ENCODE assay signal across 34 cellular contexts in the genomic region with DNA sequence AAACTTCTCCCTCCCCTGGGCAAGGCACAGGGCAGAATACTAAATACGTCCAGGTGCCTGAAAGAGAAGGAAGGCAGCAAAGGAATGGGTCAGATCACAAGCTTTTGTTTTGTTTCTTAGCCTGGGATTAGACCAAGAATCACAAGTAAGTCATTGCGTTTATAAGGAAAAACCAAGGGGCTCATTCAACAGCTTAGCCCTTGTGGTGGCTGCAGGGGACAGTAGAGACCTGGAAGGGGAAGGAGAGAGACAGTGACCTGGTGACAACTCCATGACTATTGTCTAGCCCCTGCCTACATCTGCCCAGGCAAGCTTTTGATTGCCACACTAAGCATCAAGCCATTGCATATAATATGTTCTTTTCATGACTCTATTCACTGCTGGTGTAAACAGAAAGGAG. TPM values are rescaled to one million over a fixed set of nuclear protein-coding genes. Genes with fewer than 3 reads are reported as not detected.
DNase-seq lines count a peak whose midpoint lies in the region; ATAC-seq, FAIRE-seq and TF ChIP-seq lines count a peak whose summit lies in the region.
"Had no signal": no experiment of that assay in that cellular context is flagged by ENCODE, and none has a peak within 500 bp of the region (broad histone marks: within the 10 kb centered on the region; RNA-seq: fewer than 3 reads in every experiment).

No MANE protein-coding gene starts in this region.

- H3K36me3 Mint-ChIP-seq in natural killer cell (no peaks in the 10 kb centered on the region), memory B cell (peaks cover 5% of the 10 kb centered on the region)
- no peaks in the 10 kb centered on the region for H3K36me3 Mint-ChIP-seq in natural killer cell treated with Interleukin-12 subunit alpha and Interleukin-12 subunit beta and Interleukin-15 and Interleukin-18, amount 100 ng/mL, for 72 hours
- H3K36me3 Mint-ChIP-seq: activated CD8-positive, alpha-beta memory T cell treated with anti-CD3 and anti-CD28 coated beads, Interleukin-2, amount 10 ng/mL, durations not matched to agents 7 days and 5 days; CD8-positive, alpha-beta T cell had no signal

- H3K79me2 ChIP-seq in GM12878 (ENCODE audit: control insufficient read depth, insufficient read depth, low read length), result no peaks in the 10 kb centered on the region
- H3K79me2 ChIP-seq: parathyroid adenoma had no signal

- H3K9me3 ChIP-seq in GM12878 (replicated peaks; ENCODE audit: control insufficient read depth, insufficient read depth, low read length), result no peaks in the 10 kb centered on the region
- H3K9me3 ChIP-seq: BE2C, esophagus muscularis mucosa, mucosa of descending colon, thyroid gland, vagina had no signal

- no peaks in the 10 kb centered on the region for H3K27me3 ChIP-seq in GM12878 (replicated peaks in 1 of 2; ENCODE audit: control insufficient read depth in 2 of 2, insufficient read depth in 2 of 2, low read length in 1 of 2)
- H3K27me3 ChIP-seq: BE2C, esophagus muscularis mucosa, thyroid gland, vagina had no signal

- no peaks in the 10 kb centered on the region for H4K20me1 ChIP-seq in GM12878 (ENCODE audit: control insufficient read depth, insufficient read depth)

- TF ChIP-seq RAD21 in GM12878 (IDR thresholded peaks at IDR 0.05; ENCODE audit: insufficient read depth, low read depth, low read length), result 0 out of 2 replicates have a peak, but pooled peaks have one; percentile 12

- H3K27ac ChIP-seq in GM12878 (ENCODE audit: control insufficient read depth, insufficient read depth), result no peak overlapping the region
- H3K27ac ChIP-seq: esophagus muscularis mucosa, GM23248, parathyroid adenoma, thyroid gland, vagina had no signal

- POLR2A ChIA-PET in GM12878 (lab: Charles Lee), result interaction anchor here (0.5 to 7.0 kb wide), 6 partner anchors 9 to 1024 kb away, joined by 3 to 45 read pairs (median 5); no protein-coding TSS in a partner anchor

- FAIRE-seq in GM12878 (lab: Jason Lieb, UNC), result no peak
- FAIRE-seq: GM18507, GM19239, keratinocyte had no signal

- H3K4me3 ChIP-seq in GM12878, result no peak overlapping the region
- H3K4me3 ChIP-seq: esophagus muscularis mucosa, GM23248, mucosa of descending colon, smooth muscle cell, thyroid gland, vagina had no signal

- H3K9me3 Mint-ChIP-seq in natural killer cell, result no peaks in the 10 kb centered on the region
- no peaks in the 10 kb centered on the region for H3K9me3 Mint-ChIP-seq in natural killer cell treated with Interleukin-12 subunit alpha and Interleukin-12 subunit beta and Interleukin-15 and Interleukin-18, amount 100 ng/mL, for 72 hours
- H3K9me3 Mint-ChIP-seq in memory B cell, result no peaks in the 10 kb centered on the region
- H3K9me3 Mint-ChIP-seq: activated T-cell treated with anti-CD3 and anti-CD28 coated beads, Interleukin-2, amount 50 U/mL, for 4 hours; CD8-positive, alpha-beta T cell; nephron progenitor cell had no signal

- ATAC-seq in natural killer cell (no peak), GM12878 (no peak), memory B cell (ENCODE audit: low read depth) (no peak)
- ATAC-seq in natural killer cell treated with Interleukin-12 subunit alpha and Interleukin-12 subunit beta and Interleukin-15 and Interleukin-18, amount 100 ng/mL, for 72 hours, result no peak
- ATAC-seq: activated CD8-positive, alpha-beta memory T cell treated with anti-CD3 and anti-CD28 coated beads, Interleukin-2, amount 10 ng/mL, durations not matched to agents 7 days and 5 days; activated T-cell treated with anti-CD3 and anti-CD28 coated beads, Interleukin-2, amount 50 U/mL, for 4 hours; CD8-positive, alpha-beta T cell; mucosa of descending colon; PC-3; stimulated activated naive CD8-positive, alpha-beta T cell treated with anti-CD3 and anti-CD28 coated beads, Interleukin-15, Interleukin-2, amounts not matched to agents 100 U/mL and 50 U/mL, for 24 hours had no signal

- SMC1A ChIA-PET in GM12878 (lab: Charles Lee; ENCODE audit: uncharacterized antibody, unreplicated experiment), result interaction anchor here (0.6 to 11.1 kb wide), 15 partner anchors 11 to 228 kb away, joined by 3 to 178 read pairs (median 6); no protein-coding TSS in a partner anchor

- CTCF ChIA-PET in GM12878 (lab: Yijun Ruan, JAX), result interaction anchor here (0.6 to 6.4 kb wide), 6 partner anchors 14 to 323 kb away, joined by 4 to 41 read pairs (median 26); no protein-coding TSS in a partner anchor

- H3K27me3 Mint-ChIP-seq in natural killer cell (ENCODE audit: low read depth in 2 of 2), result no peaks in the 10 kb centered on the region
- H3K27me3 Mint-ChIP-seq in natural killer cell treated with Interleukin-12 subunit alpha and Interleukin-12 subunit beta and Interleukin-15 and Interleukin-18, amount 100 ng/mL, for 72 hours, result no peaks in the 10 kb centered on the region
- no peaks in the 10 kb centered on the region for H3K27me3 Mint-ChIP-seq in memory B cell
- H3K27me3 Mint-ChIP-seq: activated CD8-positive, alpha-beta memory T cell treated with anti-CD3 and anti-CD28 coated beads, Interleukin-2, amount 10 ng/mL, durations not matched to agents 7 days and 5 days had no signal

- 100% methylated on average over 2 of the region's 2 CpGs for WGBS in GM12878 (ENCODE audit: insufficient coverage, insufficient replicate concordance, low lambda C conversion rate, missing lambda C conversion rate)

- intact Hi-C loops in natural killer cell (cut with micrococcal nuclease) (loop anchor here (5.0 kb wide), 1 partner anchor 69 kb away; no protein-coding TSS in a partner anchor), GM12878 (cut with micrococcal nuclease; ENCODE audit: unreplicated experiment) (no loop called here)

- H2AFZ ChIP-seq in GM12878 (ENCODE audit: control insufficient read depth, low read depth, low read length), result no peak overlapping the region
- H2AFZ ChIP-seq: GM23248, parathyroid adenoma had no signal

- H3K4me3 Mint-ChIP-seq in natural killer cell (no peak overlapping the region), memory B cell (no peak overlapping the region)
- no peak overlapping the region for H3K4me3 Mint-ChIP-seq in natural killer cell treated with Interleukin-12 subunit alpha and Interleukin-12 subunit beta and Interleukin-15 and Interleukin-18, amount 100 ng/mL, for 72 hours
- H3K4me3 Mint-ChIP-seq: activated CD8-positive, alpha-beta memory T cell treated with anti-CD3 and anti-CD28 coated beads, Interleukin-2, amount 10 ng/mL, durations not matched to agents 7 days and 5 days; activated T-cell treated with anti-CD3 and anti-CD28 coated beads, Interleukin-2, amount 50 U/mL, for 4 hours; CD8-positive, alpha-beta T cell had no signal

- no TSS peak for BruUV-seq in GM12878 (replicated peaks; lab: Mats Ljungman, UMichigan)

- in situ Hi-C loops in GM12878 (cut with MboI), result no loop called here

- TF ChIP-seq EP300 in GM12878 (IDR thresholded peaks at IDR 0.05; ENCODE audit: borderline replicate concordance in 1 of 2, control insufficient read depth in 1 of 2, low read depth in 2 of 2, low read length in 2 of 2), result no peak

- H3K36me3 ChIP-seq in GM12878 (ENCODE audit: control insufficient read depth in 2 of 2, insufficient read depth in 2 of 2, low read length in 1 of 2), result peaks cover 2 to 7% of the 10 kb centered on the region in 2 experiments
- H3K36me3 ChIP-seq: BE2C, thyroid gland, vagina had no signal

- H3K4me1 Mint-ChIP-seq in natural killer cell, result peaks cover 63 to 65% of the 10 kb centered on the region in 2 donors
- H3K4me1 Mint-ChIP-seq in natural killer cell treated with Interleukin-12 subunit alpha and Interleukin-12 subunit beta and Interleukin-15 and Interleukin-18, amount 100 ng/mL, for 72 hours (ENCODE audit: low read depth in 2 of 2), result peaks cover 50 to 53% of the 10 kb centered on the region in 2 donors
- H3K4me1 Mint-ChIP-seq in memory B cell, result peaks cover 60% of the 10 kb centered on the region

- no peak for DNase-seq in natural killer cell
- DNase-seq in natural killer cell treated with Interleukin-12 subunit alpha and Interleukin-12 subunit beta and Interleukin-15 and Interleukin-18, amount 100 ng/mL, for 72 hours (ENCODE audit: low spot score), result no peak
- no peak for DNase-seq in GM12878 (ENCODE audit: low read depth, low spot score)
- no peak for DNase-seq in memory B cell (ENCODE audit: low spot score in 2 of 2)
- no peak for DNase-seq in RPMI8226
- DNase-seq in DMS79 treated with DMSO at 0.1 percent for 48 hours (lab: John Stamatoyannopoulos, UW), result no peak
- no peak for DNase-seq in SK-N-DZ (ENCODE audit: low spot score)
- DNase-seq in NCI-H1694 treated with DMSO at 0.1 percent for 48 hours (lab: John Stamatoyannopoulos, UW), result no peak
- DNase-seq: activated CD4-positive, alpha-beta T cell treated with anti-CD3 and anti-CD28 coated beads, Interleukin-2, amount 50 U/mL, for 1 hour; activated CD4-positive, CD25-positive, alpha-beta regulatory T cell; activated CD8-positive, alpha-beta memory T cell treated with anti-CD3 and anti-CD28 coated beads, Interleukin-2, amount 10 ng/mL, durations not matched to agents 7 days and 5 days; activated gamma-delta T cell treated with Interleukin-2 at 50 U/mL for 16 hours; activated T-cell treated with anti-CD3 and anti-CD28 coated beads, Interleukin-2, amount 50 U/mL, for 4 hours; BE2C; CD8-positive, alpha-beta T cell; cortex of kidney; EL; KBM-7; mucosa of descending colon; NCI-H2029; NCI-H524 treated with DMSO at 0.1 percent for 48 hours; nephron progenitor cell; PC-3; SHP77; stimulated activated naive CD8-positive, alpha-beta T cell treated with anti-CD3 and anti-CD28 coated beads, Interleukin-15, Interleukin-2, amounts not matched to agents 100 U/mL and 50 U/mL, for 24 hours; thyroid gland had no signal

- H3K4me2 ChIP-seq in GM12878 (ENCODE audit: control insufficient read depth, insufficient read depth), result no peak overlapping the region
- H3K4me2 ChIP-seq: smooth muscle cell had no signal

- TF ChIP-seq CTCF in natural killer cell (IDR thresholded peaks at IDR 0.05) (no peak), GM12878 (IDR thresholded peaks at IDR 0.05 in 2 of 3, conservative IDR thresholded peaks at IDR 0.05 in 1 of 3; ENCODE audit: control insufficient read depth in 2 of 3, extremely low read depth in 1 of 3, insufficient read depth in 1 of 3, low read depth in 3 of 3, low read length in 3 of 3) (no peak)

- RAD21 ChIA-PET in GM12878 (lab: Charles Lee; ENCODE audit: unreplicated experiment), result interaction anchor here (0.9 to 7.2 kb wide), 7 partner anchors 14 to 216 kb away, joined by 3 to 126 read pairs (median 46); a partner anchor contains a TSS

- H3K9ac ChIP-seq in GM12878 (ENCODE audit: control insufficient read depth, insufficient read depth, low read length), result no peak overlapping the region
- H3K9ac ChIP-seq: GM23248, parathyroid adenoma had no signal

- peaks cover 36% of the 10 kb centered on the region for H3K4me1 ChIP-seq in GM12878 (ENCODE audit: control insufficient read depth, insufficient read depth, low read length)
- H3K4me1 ChIP-seq: BE2C had no signal

- no peak for TF ChIP-seq POLR2A in GM12878 (IDR thresholded peaks at IDR 0.05; ENCODE audit: low read depth, low read length)

- peak overlapping the region; percentile 94 for H3K27ac Mint-ChIP-seq in natural killer cell
- peak overlapping the region in 1 of 2 donors; percentile 61 for H3K27ac Mint-ChIP-seq in natural killer cell treated with Interleukin-12 subunit alpha and Interleukin-12 subunit beta and Interleukin-15 and Interleukin-18, amount 100 ng/mL, for 72 hours
- peak overlapping the region; percentile 28 for H3K27ac Mint-ChIP-seq in memory B cell
- H3K27ac Mint-ChIP-seq: activated CD8-positive, alpha-beta memory T cell treated with anti-CD3 and anti-CD28 coated beads, Interleukin-2, amount 10 ng/mL, durations not matched to agents 7 days and 5 days; CD8-positive, alpha-beta T cell; nephron progenitor cell had no signal

RNA-seq across cellular contexts. Expression of a gene that starts 30.1 kb away (rescaled TPM):
- 10 to 100 TPM; 20.1 to 29.7 (median 24.3) TPM for total RNA-seq in natural killer cell
- 10 to 100 TPM; 21.8 to 23.4 TPM for total RNA-seq in natural killer cell treated with Interleukin-12 subunit alpha and Interleukin-12 subunit beta and Interleukin-15 and Interleukin-18, amount 100 ng/mL, for 72 hours
- 62.0 and 68.8 TPM in 2 replicates for total RNA-seq in GM12878 (2013; cell fraction: nucleolus; rRNA removed)
- 20.8 and 24.6 TPM in 2 replicates for total RNA-seq in GM12878 (2014; rRNA removed)
- 19.8 and 21.9 TPM in 2 replicates for total RNA-seq in GM12878 (2014; rRNA removed; fragmentation: Illumina TruSeq; extraction: Trizol)
- 21.0 and 23.1 TPM in 2 replicates for total RNA-seq in GM12878 (2021)
- 24.3 TPM for polyA plus RNA-seq in GM12878 (2011; ENCODE audit: low read depth)
- 51.7 and 63.8 TPM in 2 replicates for polyA plus RNA-seq in GM12878 (2011; rRNA removed)
- polyA plus RNA-seq in GM12878 (2011; cell fraction: cytosol; rRNA removed), result 28.9 and 39.1 TPM in 2 replicates
- 34.2 and 40.4 TPM in 2 replicates for polyA plus RNA-seq in GM12878 (2011; cell fraction: nucleus; rRNA removed)
- polyA plus RNA-seq in GM12878 (2012), result 21.2 and 26.7 TPM in 2 replicates
- 23.7 and 26.0 TPM in 2 replicates for polyA plus RNA-seq in GM12878 (2014; fragmentation: Illumina TruSeq; extraction: Trizol)
- 10 to 100 TPM; 36.5 to 39.3 TPM for polyA plus RNA-seq in GM12878 (2014; fragmentation: Nextera tagmentation; extraction: Ambion mirVana)
- 20.1 and 20.9 TPM in 2 replicates for polyA plus RNA-seq in GM12878 (2014; rRNA removed)
- 10 to 100 TPM; 57.7 to 65.9 TPM for polyA plus RNA-seq in GM12878 (2016; fragmentation: Nextera tagmentation; extraction: Ambion mirVana)
- 35.0 and 64.7 TPM in 2 replicates for polyA minus RNA-seq in GM12878 (2011; rRNA and poly(A)+ RNA removed)
- 12.4 and 14.1 TPM in 2 replicates for polyA minus RNA-seq in GM12878 (2011; cell fraction: cytosol; rRNA and poly(A)+ RNA removed)
- 38.0 and 56.2 TPM in 2 replicates for polyA minus RNA-seq in GM12878 (2011; cell fraction: nucleus; rRNA and poly(A)+ RNA removed)
- 33.5 and 42.3 TPM in 2 replicates for polyA plus RNA-seq in SK-N-DZ (2014; cell fraction: cytosol; rRNA removed)
- polyA plus RNA-seq in SK-N-DZ (2014; cell fraction: nucleus; rRNA removed), result 26.8 and 32.1 TPM in 2 replicates
